Comparison of ENCODE assay signal across 17 cellular contexts in genomic region chr1:218739426-218739825, GRCh38.
DNase-seq lines count a peak whose midpoint lies in the region; ATAC-seq and TF ChIP-seq lines count a peak whose summit lies in the region.
"Had no signal": no experiment of that assay in that cellular context is flagged by ENCODE, and none has a peak within 500 bp of the region (broad histone marks: within the 10 kb centered on the region; RNA-seq: fewer than 3 reads in every experiment).

No MANE protein-coding gene starts in this region.

- H3K4me3 ChIP-seq in psoas muscle (no peak overlapping the region), smooth muscle cell (no peak overlapping the region), MM.1S (ENCODE audit: low read length) (no peak overlapping the region)

- H4K20me1 ChIP-seq in smooth muscle cell (ENCODE audit: low read depth) (no peaks in the 10 kb centered on the region), MM.1S (ENCODE audit: insufficient read depth, low read length) (no peaks in the 10 kb centered on the region)

- H3K27ac ChIP-seq in psoas muscle, result no peak overlapping the region
- H3K27ac ChIP-seq in smooth muscle cell (ENCODE audit: low read depth), result no peak overlapping the region
- no peak overlapping the region for H3K27ac ChIP-seq in MM.1S (ENCODE audit: low read length)
- H3K27ac ChIP-seq: RWPE1 had no signal

- H3K4me2 ChIP-seq in smooth muscle cell, result no peak overlapping the region
- no peak overlapping the region for H3K4me2 ChIP-seq in MM.1S (ENCODE audit: low read depth, low read length)

- no peaks in the 10 kb centered on the region for H3K36me3 ChIP-seq in psoas muscle (ENCODE audit: insufficient read depth in 1 of 2, low read depth in 1 of 2)
- no peaks in the 10 kb centered on the region for H3K36me3 ChIP-seq in smooth muscle cell (ENCODE audit: low read depth)
- H3K36me3 ChIP-seq in MM.1S (replicated peaks; ENCODE audit: insufficient read depth, low read length), result no peaks in the 10 kb centered on the region

- DNase-seq in HCEC 1CT (peak; percentile 15), amniotic epithelial cell (ENCODE audit: low read depth) (peak; percentile 15), Right ventricle myocardium superior (peak; percentile 76), psoas muscle (peak; percentile 53 to 77), smooth muscle cell (lab: John Stamatoyannopoulos, UW; ENCODE audit: unreplicated experiment) (no peak), Kasumi-1 (lab: John Stamatoyannopoulos, UW) (no peak), MM.1S (no peak)
- DNase-seq: activated B cell treated with CpG ODN at 0.5 μM for 24 hours; activated CD8-positive, alpha-beta memory T cell treated with anti-CD3 and anti-CD28 coated beads, Interleukin-2, amount 10 ng/mL, durations not matched to agents 7 days and 5 days; activated naive CD4-positive, alpha-beta T cell treated with anti-CD3 and anti-CD28 coated beads for 36 hours; hippocampal formation; NCI-H2081; stimulated activated CD4-positive, alpha-beta T cell treated with anti-CD3 and anti-CD28 coated beads, Interleukin-4, amount 100 ng/mL, for 24 hours had no signal

- H3K9me3 ChIP-seq in psoas muscle (no peaks in the 10 kb centered on the region), smooth muscle cell (replicated peaks; ENCODE audit: low read depth) (no peaks in the 10 kb centered on the region), MM.1S (replicated peaks; ENCODE audit: insufficient read depth, low read length) (no peaks in the 10 kb centered on the region)

- H3K79me2 ChIP-seq in smooth muscle cell (ENCODE audit: low read depth) (no peaks in the 10 kb centered on the region), MM.1S (ENCODE audit: low read length) (no peaks in the 10 kb centered on the region)

- H3K27me3 ChIP-seq in psoas muscle (ENCODE audit: insufficient read depth in 3 of 3, low read length in 2 of 3) (no peaks in the 10 kb centered on the region), smooth muscle cell (ENCODE audit: low read depth) (no peaks in the 10 kb centered on the region), MM.1S (replicated peaks; ENCODE audit: insufficient read depth, low read length) (no peaks in the 10 kb centered on the region)

- 27 to 40% (median 30%) methylated on average over 4 of the region's 4 CpGs for WGBS in psoas muscle, 3 donors
- whole genome bisulfite sequencing in smooth muscle cell (ENCODE audit: low lambda C conversion rate), result 68% methylated on average over 4 of the region's 4 CpGs

- no peaks in the 10 kb centered on the region for H3K9me2 ChIP-seq in MM.1S (replicated peaks; ENCODE audit: insufficient read depth, low read length)

- H3F3A ChIP-seq in smooth muscle cell (ENCODE audit: low read depth) (no peaks in the 10 kb centered on the region), MM.1S (ENCODE audit: insufficient read depth, low read length) (no peaks in the 10 kb centered on the region)

- H3K4me1 ChIP-seq in psoas muscle, result no peaks in the 10 kb centered on the region
- H3K4me1 ChIP-seq in smooth muscle cell (ENCODE audit: low read depth), result no peaks in the 10 kb centered on the region
- H3K4me1 ChIP-seq in MM.1S (ENCODE audit: low read length), result peaks cover 7% of the 10 kb centered on the region

- no peak overlapping the region for H3K9ac ChIP-seq in smooth muscle cell (ENCODE audit: low read depth)
- no peak overlapping the region for H3K9ac ChIP-seq in MM.1S (ENCODE audit: low read length)

- TF ChIP-seq CTCF in psoas muscle (IDR thresholded peaks at IDR 0.05), result no peak
- no peak for TF ChIP-seq CTCF in smooth muscle cell (IDR thresholded peaks at IDR 0.05; ENCODE audit: borderline replicate concordance, insufficient read depth, poor library complexity, severe bottlenecking)
- no peak for TF ChIP-seq CTCF in MM.1S (IDR thresholded peaks at IDR 0.05; ENCODE audit: low read length)

- H2AFZ ChIP-seq in smooth muscle cell (ENCODE audit: low read depth), result no peak overlapping the region
- no peak overlapping the region for H2AFZ ChIP-seq in MM.1S (ENCODE audit: low read length)

- ATAC-seq in Right ventricle myocardium superior (ENCODE audit: poor library complexity), result peak; percentile 92
- peak in 3 of 4 donors; percentile 40 to 79 (median 63) for ATAC-seq in psoas muscle
- no peak for ATAC-seq in GM18907 (IDR thresholded peaks at IDR 0.05; ENCODE audit: unreplicated experiment)
- ATAC-seq: activated CD8-positive, alpha-beta memory T cell treated with anti-CD3 and anti-CD28 coated beads, Interleukin-2, amount 10 ng/mL, durations not matched to agents 7 days and 5 days; left colon; natural killer cell treated with Interleukin-12 subunit alpha and Interleukin-12 subunit beta and Interleukin-15 and Interleukin-18, amount 100 ng/mL, for 72 hours had no signal

- intact Hi-C loops in Right ventricle myocardium superior (cut with DNase I), result no loop called here
- intact Hi-C loops in psoas muscle (cut with DNase I), result loop anchor here in 1 of 2 donors (5.0 kb wide), 1 partner anchor 402 kb away; no protein-coding TSS in a partner anchor

Comparison
In these comparisons a context has a peak if more than half of its experiments do, and no peak if none do; other contexts are left out.
1. DNase-seq: peak in HCEC 1CT (single experiment), amniotic epithelial cell (single experiment), Right ventricle myocardium superior (single experiment) and psoas muscle (2 of 2); none in smooth muscle cell (single experiment), Kasumi-1 (0 of 2) and MM.1S (single experiment).